Comparison of ENCODE assay signal across 23 cellular contexts in genomic region chr20:2171266-2171790, GRCh38.
"Had no signal": no experiment of that assay in that cellular context is flagged by ENCODE, and none has a peak within 500 bp of the region (broad histone marks: within the 10 kb centered on the region; RNA-seq: fewer than 3 reads in every experiment).

No MANE protein-coding gene starts in this region.

- H3K4me3 ChIP-seq: esophagus squamous epithelium, heart right ventricle, lower lobe of right lung, pancreas, right lobe of liver, testis, tibial artery, upper lobe of left lung, uterus had no signal

- H3K36me3 ChIP-seq: esophagus squamous epithelium, heart right ventricle, lower lobe of right lung, neutrophil, pancreas, right lobe of liver, tibial artery, upper lobe of left lung, uterus had no signal

- H3K4me1 ChIP-seq: lower lobe of right lung, pancreas, right lobe of liver, tibial artery, uterus had no signal

- H3K27me3 ChIP-seq: pancreas, right lobe of liver, testis, upper lobe of left lung, uterus had no signal

- H3K27ac ChIP-seq: esophagus squamous epithelium, heart right ventricle, lower lobe of right lung, neutrophil, pancreas, right lobe of liver, testis, tibial artery, upper lobe of left lung, uterus had no signal

- DNase-seq: cortex of kidney; effector memory CD8-positive, alpha-beta T cell; erythroblast; esophagus squamous epithelium; foreskin melanocyte; glutamatergic neuron; heart right ventricle; hippocampal formation; immature natural killer cell; left ventricle myocardium superior; lower lobe of right lung; natural killer cell; pancreas; small intestine; stimulated activated CD4-positive, alpha-beta T cell treated with anti-CD3 and anti-CD28 coated beads, Interleukin-1b, Interleukin-23, amount 100 ng/mL, for 48 hours; stimulated activated CD4-positive, alpha-beta T cell treated with anti-CD3 and anti-CD28 coated beads, Interleukin-4, amount 100 ng/mL, for 1 hour; stimulated activated naive CD4-positive, alpha-beta T cell treated with Interleukin-2 at 50 U/mL for 16 hours; testis; upper lobe of left lung; uterus had no signal

- H3K9me3 ChIP-seq: esophagus squamous epithelium, heart right ventricle, lower lobe of right lung, neutrophil, pancreas, right lobe of liver, testis, tibial artery, upper lobe of left lung, uterus had no signal
